ENCODE assay signal across 8 cellular contexts in genomic region chr7:139340037-139340807, GRCh38.
DNase-seq lines count a peak whose midpoint lies in the region; ATAC-seq lines count a peak whose summit lies in the region.

No MANE protein-coding gene starts in this region.

- peak overlapping the region; percentile 89 for H3K4me3 ChIP-seq in BLaER1

- H3K27ac ChIP-seq in BLaER1 (peak overlapping the region; percentile 100), cingulate gyrus (ENCODE audit: low read depth, low read length) (peak overlapping the region; percentile 100)

- 0 out of 2 replicates have a peak, but pooled peaks cover 6% of the 10 kb centered on the region for H3K9me3 ChIP-seq in BLaER1

- no peaks in the 10 kb centered on the region for H3K27me3 ChIP-seq in BLaER1

- peak overlapping the region; percentile 100 for H3K9ac ChIP-seq in BLaER1

- peak overlapping the region; percentile 79 for H3K4me2 ChIP-seq in BLaER1

- DNase-seq in NCI-H524 (lab: John Stamatoyannopoulos, UW) (peak; percentile 99), kidney tubule cell (ENCODE audit: low spot score) (peak; percentile 99)
- DNase-seq in activated CD4-positive, alpha-beta T cell treated with anti-CD3 and anti-CD28 coated beads for 4 hours = peak; percentile 99
- peak; percentile 94 to 96 for DNase-seq in stimulated activated CD4-positive, alpha-beta T cell treated with anti-CD3 and anti-CD28 coated beads, Interleukin-1b, Interleukin-23, amount 100 ng/mL, for 1 hour (ENCODE audit: low read depth in 2 of 2)

- peaks cover 11% of the 10 kb centered on the region for H3K36me3 ChIP-seq in BLaER1

- ATAC-seq in GM19324 (IDR thresholded peaks at IDR 0.05; ENCODE audit: low FRiP score, unreplicated experiment) (peak; percentile 88), HG03460 (IDR thresholded peaks at IDR 0.05; ENCODE audit: unreplicated experiment) (peak; percentile 75)

- no peaks in the 10 kb centered on the region for H4K20me1 ChIP-seq in BLaER1

- H3K4me1 ChIP-seq in BLaER1 = peaks cover 17% of the 10 kb centered on the region

Comparison
In these comparisons a context has a peak if more than half of its experiments do, and no peak if none do; other contexts are left out.
1. Peak in every context shown above with its lines: DNase-seq, ATAC-seq, H3K4me3 ChIP-seq and H3K27ac ChIP-seq.